ENCODE assay signal across 23 cellular contexts in genomic region chr14:90785876-90786450, GRCh38.
"Had no signal": no experiment of that assay in that cellular context is flagged by ENCODE, and none has a peak within 500 bp of the region (broad histone marks: within the 10 kb centered on the region; RNA-seq: fewer than 3 reads in every experiment).

No MANE protein-coding gene starts in this region.

- H3K27me3 ChIP-seq: adrenal gland, esophagus muscularis mucosa, tibial artery, uterus had no signal

- DNase-seq: activated CD4-positive, alpha-beta memory T cell treated with anti-CD3 and anti-CD28 coated beads for 36 hours; activated CD4-positive, alpha-beta T cell treated with anti-CD3 and anti-CD28 coated beads for 48 hours; activated gamma-delta T cell; activated T-cell treated with anti-CD3 and anti-CD28 coated beads for 4 hours; cortex of kidney; effector CD8-positive, alpha-beta T cell; glutamatergic neuron; naive thymus-derived CD4-positive, alpha-beta T cell; retina; stimulated activated CD4-positive, alpha-beta T cell treated with anti-CD3 and anti-CD28 coated beads, Interleukin-4, amount 100 ng/mL, for 24 hours had no signal

- H3K27ac Mint-ChIP-seq: activated CD4-positive, alpha-beta memory T cell treated with anti-CD3 and anti-CD28 coated beads for 36 hours; activated naive CD4-positive, alpha-beta T cell treated with anti-CD3 and anti-CD28 coated beads, Interleukin-2, amount 50 U/mL, for 24 hours; naive thymus-derived CD4-positive, alpha-beta T cell; progenitor cell of endocrine pancreas; stimulated activated naive CD8-positive, alpha-beta T cell treated with anti-CD3 and anti-CD28 coated beads, Interleukin-15, Interleukin-2, amounts not matched to agents 100 ng/mL and 50 ng/mL, for 24 hours; T-helper 1 cell treated with Interleukin-12 subunit alpha and Interleukin-12 subunit beta and Interleukin-4 antibody, amounts not matched to agents 30 μg/mL and 1 μg/mL, for 36 hours had no signal

- ATAC-seq: left colon had no signal

- H3K4me3 ChIP-seq: adrenal gland, esophagus muscularis mucosa, tibial artery, uterus had no signal

- H3K9me3 ChIP-seq: adrenal gland, esophagus muscularis mucosa, tibial artery, uterus had no signal

- H3K27me3 Mint-ChIP-seq: activated CD4-positive, alpha-beta memory T cell treated with anti-CD3 and anti-CD28 coated beads for 36 hours; activated naive CD4-positive, alpha-beta T cell treated with anti-CD3 and anti-CD28 coated beads, Interleukin-2, amount 50 U/mL, for 24 hours; central memory CD8-positive, alpha-beta T cell; naive thymus-derived CD4-positive, alpha-beta T cell; progenitor cell of endocrine pancreas; stimulated activated naive CD8-positive, alpha-beta T cell treated with anti-CD3 and anti-CD28 coated beads, Interleukin-15, Interleukin-2, amounts not matched to agents 100 ng/mL and 50 ng/mL, for 24 hours had no signal

- H3K36me3 ChIP-seq: uterus had no signal

- H3K4me1 Mint-ChIP-seq: activated naive CD4-positive, alpha-beta T cell treated with anti-CD3 and anti-CD28 coated beads, Interleukin-2, amount 50 U/mL, for 24 hours; central memory CD8-positive, alpha-beta T cell; naive thymus-derived CD4-positive, alpha-beta T cell; neural crest cell had no signal

- H3K4me1 ChIP-seq: adrenal gland, tibial artery, uterus had no signal

- H3K36me3 Mint-ChIP-seq: activated CD4-positive, alpha-beta memory T cell treated with anti-CD3 and anti-CD28 coated beads for 36 hours; activated naive CD4-positive, alpha-beta T cell treated with anti-CD3 and anti-CD28 coated beads, Interleukin-2, amount 50 U/mL, for 24 hours; naive thymus-derived CD4-positive, alpha-beta T cell had no signal

- H3K27ac ChIP-seq: adrenal gland, esophagus muscularis mucosa, tibial artery, uterus had no signal

- H3K4me3 Mint-ChIP-seq: activated CD4-positive, alpha-beta memory T cell treated with anti-CD3 and anti-CD28 coated beads for 36 hours; activated naive CD4-positive, alpha-beta T cell treated with anti-CD3 and anti-CD28 coated beads, Interleukin-2, amount 50 U/mL, for 24 hours; central memory CD8-positive, alpha-beta T cell; naive thymus-derived CD4-positive, alpha-beta T cell; neural crest cell; stimulated activated naive CD8-positive, alpha-beta T cell treated with anti-CD3 and anti-CD28 coated beads, Interleukin-15, Interleukin-2, amounts not matched to agents 100 ng/mL and 50 ng/mL, for 24 hours; T-helper 1 cell treated with Interleukin-12 subunit alpha and Interleukin-12 subunit beta and Interleukin-4 antibody, amounts not matched to agents 30 μg/mL and 1 μg/mL, for 36 hours had no signal

- FAIRE-seq: astrocyte, frontal cortex had no signal

- H3K9me3 Mint-ChIP-seq: activated CD4-positive, alpha-beta memory T cell treated with anti-CD3 and anti-CD28 coated beads for 36 hours; activated naive CD4-positive, alpha-beta T cell treated with anti-CD3 and anti-CD28 coated beads, Interleukin-2, amount 50 U/mL, for 24 hours; central memory CD8-positive, alpha-beta T cell; naive thymus-derived CD4-positive, alpha-beta T cell; neural crest cell; stimulated activated naive CD8-positive, alpha-beta T cell treated with anti-CD3 and anti-CD28 coated beads, Interleukin-15, Interleukin-2, amounts not matched to agents 100 ng/mL and 50 ng/mL, for 24 hours; T-helper 1 cell treated with Interleukin-12 subunit alpha and Interleukin-12 subunit beta and Interleukin-4 antibody, amounts not matched to agents 30 μg/mL and 1 μg/mL, for 36 hours had no signal
